ENCODE assay signal across 14 cellular contexts in genomic region chr9:124574944-124575343, GRCh38.
DNase-seq lines count a peak whose midpoint lies in the region; ATAC-seq, FAIRE-seq and TF ChIP-seq lines count a peak whose summit lies in the region.
"Had no signal": no experiment of that assay in that cellular context is flagged by ENCODE, and none has a peak within 500 bp of the region (broad histone marks: within the 10 kb centered on the region; RNA-seq: fewer than 3 reads in every experiment).

No MANE protein-coding gene starts in this region.

- no peak overlapping the region for H3K27ac ChIP-seq in fibroblast of lung (ENCODE audit: insufficient read depth, low read length)

- H3K9me3 ChIP-seq in fibroblast of lung (ENCODE audit: control insufficient read depth, insufficient read depth, low read depth, low read length), result no peaks in the 10 kb centered on the region
- H3K9me3 ChIP-seq: BE2C had no signal

- FAIRE-seq in RCC 7860 (lab: Jason Lieb, UNC), result peak; percentile 85

- peaks cover 2% of the 10 kb centered on the region for H3K4me1 Mint-ChIP-seq in activated CD4-positive, alpha-beta T cell treated with anti-CD3 and anti-CD28 coated beads for 36 hours
- H3K4me1 Mint-ChIP-seq in osteocyte (ENCODE audit: unreplicated experiment), result peaks cover 7% of the 10 kb centered on the region
- H3K4me1 Mint-ChIP-seq: immature natural killer cell; naive thymus-derived CD8-positive, alpha-beta T cell had no signal

- no peak for DNase-seq in activated CD4-positive, alpha-beta T cell treated with anti-CD3 and anti-CD28 coated beads for 36 hours
- DNase-seq in activated CD4-positive, alpha-beta T cell treated with anti-CD3 and anti-CD28 coated beads for 48 hours, result no peak
- DNase-seq in RCC 7860 (ENCODE audit: low spot score) (peak; percentile 83), fibroblast of lung (ENCODE audit: low read depth in 2 of 2) (peak; percentile 31 to 71), SIG-M5 treated with dmso at 0.1 percent for 504 hours (lab: John Stamatoyannopoulos, UW; ENCODE audit: unreplicated experiment) (no peak), NCI-H146 treated with DMSO at 0.1 percent for 48 hours (lab: John Stamatoyannopoulos, UW; ENCODE audit: unreplicated experiment) (no peak), osteocyte (ENCODE audit: extremely low spot score, unreplicated experiment) (no peak)
- no peak for DNase-seq in stimulated activated naive CD8-positive, alpha-beta T cell treated with anti-CD3 and anti-CD28 coated beads, Interleukin-15, Interleukin-2, amounts not matched to agents 100 U/mL and 50 U/mL, for 24 hours
- DNase-seq: anterior cingulate cortex; BE2C; immature natural killer cell; naive thymus-derived CD8-positive, alpha-beta T cell; NCI-H1436 treated with DMSO at 0.1 percent for 48 hours had no signal

- H3K4me2 ChIP-seq in fibroblast of lung (ENCODE audit: extremely low read depth, insufficient read depth, low read length), result no peak overlapping the region

- H3K36me3 Mint-ChIP-seq in activated CD4-positive, alpha-beta T cell treated with anti-CD3 and anti-CD28 coated beads for 36 hours (ENCODE audit: low read depth), result no peaks in the 10 kb centered on the region
- no peaks in the 10 kb centered on the region for H3K36me3 Mint-ChIP-seq in osteocyte (ENCODE audit: unreplicated experiment)
- H3K36me3 Mint-ChIP-seq: immature natural killer cell; naive thymus-derived CD8-positive, alpha-beta T cell had no signal

- H3K4me1 ChIP-seq in fibroblast of lung (ENCODE audit: control insufficient read depth, extremely low read depth, insufficient read depth, low read length), result no peaks in the 10 kb centered on the region
- H3K4me1 ChIP-seq: BE2C had no signal

- H3K9me3 Mint-ChIP-seq in activated CD4-positive, alpha-beta T cell treated with anti-CD3 and anti-CD28 coated beads for 36 hours (ENCODE audit: low read depth), result no peaks in the 10 kb centered on the region
- H3K9me3 Mint-ChIP-seq in osteocyte (ENCODE audit: unreplicated experiment), result no peaks in the 10 kb centered on the region
- H3K9me3 Mint-ChIP-seq: immature natural killer cell; T-helper 2 cell treated with Interferon-gamma antibody and Interleukin-4, amounts not matched to agents 5 μg/mL and 100 μg/mL, for 36 hours had no signal

- CTCF ChIA-PET in activated CD4-positive, alpha-beta T cell treated with anti-CD3 and anti-CD28 coated beads for 36 hours (lab: Charles Lee), result interaction anchor here (0.5 to 2.1 kb wide), 5 partner anchors 11 to 138 kb away, joined by 3 to 7 read pairs (median 3); no protein-coding TSS in a partner anchor

- intact Hi-C loops in activated CD4-positive, alpha-beta T cell treated with anti-CD3 and anti-CD28 coated beads for 36 hours (cut with DNase I, micrococcal nuclease), result no loop called here

- H3K79me2 ChIP-seq in fibroblast of lung (ENCODE audit: control insufficient read depth, insufficient read depth, low read length), result no peaks in the 10 kb centered on the region

- no peak overlapping the region for H2AFZ ChIP-seq in fibroblast of lung (ENCODE audit: low read length)

- TF ChIP-seq CTCF in fibroblast of lung (conservative IDR thresholded peaks at IDR 0.05 in 1 of 2, IDR thresholded peaks at IDR 0.05 in 1 of 2; ENCODE audit: low read depth in 1 of 2, low read length in 2 of 2) (no peak), osteocyte (IDR thresholded peaks at IDR 0.05) (no peak)

- H3K36me3 ChIP-seq in fibroblast of lung (ENCODE audit: control insufficient read depth, insufficient read depth, low read length), result no peaks in the 10 kb centered on the region
- H3K36me3 ChIP-seq: BE2C had no signal

- H3K4me3 Mint-ChIP-seq in activated CD4-positive, alpha-beta T cell treated with anti-CD3 and anti-CD28 coated beads for 36 hours, result no peak overlapping the region
- H3K4me3 Mint-ChIP-seq in osteocyte (ENCODE audit: unreplicated experiment), result no peak overlapping the region
- H3K4me3 Mint-ChIP-seq: immature natural killer cell; naive thymus-derived CD8-positive, alpha-beta T cell; T-helper 2 cell treated with Interferon-gamma antibody and Interleukin-4, amounts not matched to agents 5 μg/mL and 100 μg/mL, for 36 hours had no signal

- no peak overlapping the region for H3K9ac ChIP-seq in fibroblast of lung (ENCODE audit: insufficient read depth, low read length)

- peak; percentile 69 for ATAC-seq in activated CD4-positive, alpha-beta T cell treated with anti-CD3 and anti-CD28 coated beads for 36 hours
- ATAC-seq in stimulated activated naive CD8-positive, alpha-beta T cell treated with anti-CD3 and anti-CD28 coated beads, Interleukin-15, Interleukin-2, amounts not matched to agents 100 U/mL and 50 U/mL, for 24 hours, result peak; percentile 23
- ATAC-seq: naive thymus-derived CD8-positive, alpha-beta T cell had no signal

- peaks cover 8% of the 10 kb centered on the region for H3K27me3 Mint-ChIP-seq in activated CD4-positive, alpha-beta T cell treated with anti-CD3 and anti-CD28 coated beads for 36 hours
- H3K27me3 Mint-ChIP-seq in osteocyte (ENCODE audit: unreplicated experiment), result peaks cover 5% of the 10 kb centered on the region

- H3K4me3 ChIP-seq in fibroblast of lung (replicated peaks in 1 of 4; ENCODE audit: control extremely low read depth in 1 of 4, insufficient read depth in 1 of 4, low read depth in 3 of 4, low read length in 4 of 4), result no peak overlapping the region

- no peaks in the 10 kb centered on the region for H3K27me3 ChIP-seq in fibroblast of lung (ENCODE audit: control insufficient read depth, insufficient read depth, low read length)
- H3K27me3 ChIP-seq: BE2C had no signal

- no peaks in the 10 kb centered on the region for H4K20me1 ChIP-seq in fibroblast of lung (ENCODE audit: control insufficient read depth, extremely low read depth, insufficient read depth, low read length)

- no peak overlapping the region for H3K27ac Mint-ChIP-seq in activated CD4-positive, alpha-beta T cell treated with anti-CD3 and anti-CD28 coated beads for 36 hours
- no peak overlapping the region for H3K27ac Mint-ChIP-seq in osteocyte (ENCODE audit: unreplicated experiment)
- H3K27ac Mint-ChIP-seq: immature natural killer cell; naive thymus-derived CD8-positive, alpha-beta T cell; T-helper 2 cell treated with Interferon-gamma antibody and Interleukin-4, amounts not matched to agents 5 μg/mL and 100 μg/mL, for 36 hours had no signal

- POLR2A ChIA-PET in activated CD4-positive, alpha-beta T cell treated with anti-CD3 and anti-CD28 coated beads for 36 hours (lab: Charles Lee), result no interaction called here

Comparison
In these comparisons a context has a peak if more than half of its experiments do, and no peak if none do; other contexts are left out.
1. DNase-seq: peak in RCC 7860 (single experiment) and fibroblast of lung (2 of 2); none in activated CD4-positive, alpha-beta T cell treated with anti-CD3 and anti-CD28 coated beads for 36 hours (single experiment), activated CD4-positive, alpha-beta T cell treated with anti-CD3 and anti-CD28 coated beads for 48 hours (single experiment), stimulated activated naive CD8-positive, alpha-beta T cell treated with anti-CD3 and anti-CD28 coated beads, Interleukin-15, Interleukin-2, amounts not matched to agents 100 U/mL and 50 U/mL, for 24 hours (single experiment), SIG-M5 treated with dmso at 0.1 percent for 504 hours (single experiment), NCI-H146 treated with DMSO at 0.1 percent for 48 hours (single experiment) and osteocyte (single experiment).